ENCODE assay signal across 25 cellular contexts in genomic region chr5:64214152-64214551, GRCh38.
"Had no signal": no experiment of that assay in that cellular context is flagged by ENCODE, and none has a peak within 500 bp of the region (broad histone marks: within the 10 kb centered on the region; RNA-seq: fewer than 3 reads in every experiment).

No MANE protein-coding gene starts in this region.

- DNase-seq: activated CD4-positive, alpha-beta memory T cell treated with anti-CD3 and anti-CD28 coated beads, Interleukin-2, amount 10 ng/mL, durations not matched to agents 7 days and 5 days; activated CD4-positive, alpha-beta T cell treated with anti-CD3 and anti-CD28 coated beads, Interleukin-2, amount 10 ng/mL, durations not matched to agents 24 days and 14 days; activated gamma-delta T cell; activated naive CD4-positive, alpha-beta T cell treated with anti-CD3 and anti-CD28 coated beads, Interleukin-2, amount 50 U/mL, for 16 hours; activated naive CD8-positive, alpha-beta T cell treated with anti-CD3 and anti-CD28 coated beads, Interleukin-2, amount 50 U/mL, for 24 hours; activated T-cell treated with anti-CD3 and anti-CD28 coated beads for 4 hours; dermis blood vessel endothelial cell; effector CD8-positive, alpha-beta T cell; foreskin melanocyte; glutamatergic neuron; left ventricle myocardium superior; sigmoid colon; stimulated activated CD4-positive, alpha-beta T cell treated with anti-CD3 and anti-CD28 coated beads, Interleukin-15, amount 100 ng/mL, for 24 hours; stimulated activated CD8-positive, alpha-beta memory T cell treated with anti-CD3 and anti-CD28 coated beads, Interleukin-4, amount 100 ng/mL, for 48 hours; stimulated activated naive B cell treated with anti-CD40 and anti-IgM and Interleukin-4, amounts not matched to agents 10 μg/mL and 1 μg/mL and 100 μg/mL, for 72 hours; T-cell; upper lobe of left lung had no signal

- H2AFZ ChIP-seq: parathyroid adenoma had no signal

- H3K9me3 Mint-ChIP-seq: activated CD4-positive, alpha-beta memory T cell treated with anti-CD3 and anti-CD28 coated beads, Interleukin-2, amount 10 ng/mL, durations not matched to agents 7 days and 5 days; activated CD4-positive, alpha-beta T cell treated with anti-CD3 and anti-CD28 coated beads, Interleukin-2, amount 10 ng/mL, durations not matched to agents 24 days and 14 days; activated naive CD8-positive, alpha-beta T cell treated with anti-CD3 and anti-CD28 coated beads, Interleukin-2, amount 50 U/mL, for 24 hours; activated T-helper 1 cell treated with anti-CD3 and anti-CD28 coated beads, Interleukin-12 subunit alpha, Interleukin-12 subunit beta, Interleukin-2, Interleukin-4 antibody, amounts not matched to agents 30 ng/mL and 10 ng/mL and 1 ng/mL, durations not matched to agents 14 hours and 24 hours and 36 hours; memory B cell; nephron; stimulated activated naive B cell treated with anti-CD40 and anti-IgM and Interleukin-4, amounts not matched to agents 10 μg/mL and 1 μg/mL and 100 μg/mL, for 72 hours; T-cell; T-helper 2 cell treated with Interferon-gamma antibody and Interleukin-4, amounts not matched to agents 5 μg/mL and 100 μg/mL, for 36 hours had no signal

- H3K27me3 ChIP-seq: sigmoid colon, upper lobe of left lung had no signal

- H3K27ac Mint-ChIP-seq: activated CD4-positive, alpha-beta memory T cell treated with anti-CD3 and anti-CD28 coated beads, Interleukin-2, amount 10 ng/mL, durations not matched to agents 7 days and 5 days; activated CD4-positive, alpha-beta T cell treated with anti-CD3 and anti-CD28 coated beads, Interleukin-2, amount 10 ng/mL, durations not matched to agents 24 days and 14 days; activated naive CD8-positive, alpha-beta T cell treated with anti-CD3 and anti-CD28 coated beads, Interleukin-2, amount 50 U/mL, for 24 hours; activated T-helper 1 cell treated with anti-CD3 and anti-CD28 coated beads, Interleukin-12 subunit alpha, Interleukin-12 subunit beta, Interleukin-2, Interleukin-4 antibody, amounts not matched to agents 30 ng/mL and 10 ng/mL and 1 ng/mL, durations not matched to agents 14 hours and 24 hours and 36 hours; memory B cell; stimulated activated naive B cell treated with anti-CD40 and anti-IgM and Interleukin-4, amounts not matched to agents 10 μg/mL and 1 μg/mL and 100 μg/mL, for 72 hours; T-cell; T-helper 2 cell treated with Interferon-gamma antibody and Interleukin-4, amounts not matched to agents 5 μg/mL and 100 μg/mL, for 36 hours had no signal

- H3K9me3 ChIP-seq: sigmoid colon, upper lobe of left lung had no signal

- H3K27me3 Mint-ChIP-seq: activated CD4-positive, alpha-beta memory T cell treated with anti-CD3 and anti-CD28 coated beads, Interleukin-2, amount 10 ng/mL, durations not matched to agents 7 days and 5 days; activated CD4-positive, alpha-beta T cell treated with anti-CD3 and anti-CD28 coated beads, Interleukin-2, amount 10 ng/mL, durations not matched to agents 24 days and 14 days; activated naive CD8-positive, alpha-beta T cell treated with anti-CD3 and anti-CD28 coated beads, Interleukin-2, amount 50 U/mL, for 24 hours; memory B cell; stimulated activated naive B cell treated with anti-CD40 and anti-IgM and Interleukin-4, amounts not matched to agents 10 μg/mL and 1 μg/mL and 100 μg/mL, for 72 hours; T-cell had no signal

- ATAC-seq: activated CD4-positive, CD25-positive, alpha-beta regulatory T cell treated with anti-CD3 and anti-CD28 coated beads, Interleukin-2, amount 50 U/mL, for 24 hours; activated naive CD8-positive, alpha-beta T cell treated with anti-CD3 and anti-CD28 coated beads, Interleukin-2, amount 50 U/mL, for 24 hours; esophagus mucosa; stimulated activated naive B cell treated with anti-CD40 and anti-IgM and Interleukin-4, amounts not matched to agents 10 μg/mL and 1 μg/mL and 100 μg/mL, for 72 hours; T-cell had no signal

- H3K36me3 Mint-ChIP-seq: memory B cell; stimulated activated naive B cell treated with anti-CD40 and anti-IgM and Interleukin-4, amounts not matched to agents 10 μg/mL and 1 μg/mL and 100 μg/mL, for 72 hours; T-cell had no signal

- H3K36me3 ChIP-seq: upper lobe of left lung had no signal

- H3K4me3 Mint-ChIP-seq: activated CD4-positive, alpha-beta memory T cell treated with anti-CD3 and anti-CD28 coated beads, Interleukin-2, amount 10 ng/mL, durations not matched to agents 7 days and 5 days; activated CD4-positive, alpha-beta T cell treated with anti-CD3 and anti-CD28 coated beads, Interleukin-2, amount 10 ng/mL, durations not matched to agents 24 days and 14 days; activated naive CD8-positive, alpha-beta T cell treated with anti-CD3 and anti-CD28 coated beads, Interleukin-2, amount 50 U/mL, for 24 hours; activated T-helper 1 cell treated with anti-CD3 and anti-CD28 coated beads, Interleukin-12 subunit alpha, Interleukin-12 subunit beta, Interleukin-2, Interleukin-4 antibody, amounts not matched to agents 30 ng/mL and 10 ng/mL and 1 ng/mL, durations not matched to agents 14 hours and 24 hours and 36 hours; memory B cell; nephron; stimulated activated naive B cell treated with anti-CD40 and anti-IgM and Interleukin-4, amounts not matched to agents 10 μg/mL and 1 μg/mL and 100 μg/mL, for 72 hours; T-cell; T-helper 2 cell treated with Interferon-gamma antibody and Interleukin-4, amounts not matched to agents 5 μg/mL and 100 μg/mL, for 36 hours had no signal

- H3K4me3 ChIP-seq: sigmoid colon, smooth muscle cell, upper lobe of left lung had no signal

- H3K4me1 Mint-ChIP-seq: activated CD4-positive, alpha-beta memory T cell treated with anti-CD3 and anti-CD28 coated beads, Interleukin-2, amount 10 ng/mL, durations not matched to agents 7 days and 5 days; activated CD4-positive, alpha-beta T cell treated with anti-CD3 and anti-CD28 coated beads, Interleukin-2, amount 10 ng/mL, durations not matched to agents 24 days and 14 days; activated naive CD8-positive, alpha-beta T cell treated with anti-CD3 and anti-CD28 coated beads, Interleukin-2, amount 50 U/mL, for 24 hours; memory B cell; stimulated activated naive B cell treated with anti-CD40 and anti-IgM and Interleukin-4, amounts not matched to agents 10 μg/mL and 1 μg/mL and 100 μg/mL, for 72 hours; T-cell had no signal

- H3K4me1 ChIP-seq: parathyroid adenoma, upper lobe of left lung had no signal
